In the genomic region with DNA sequence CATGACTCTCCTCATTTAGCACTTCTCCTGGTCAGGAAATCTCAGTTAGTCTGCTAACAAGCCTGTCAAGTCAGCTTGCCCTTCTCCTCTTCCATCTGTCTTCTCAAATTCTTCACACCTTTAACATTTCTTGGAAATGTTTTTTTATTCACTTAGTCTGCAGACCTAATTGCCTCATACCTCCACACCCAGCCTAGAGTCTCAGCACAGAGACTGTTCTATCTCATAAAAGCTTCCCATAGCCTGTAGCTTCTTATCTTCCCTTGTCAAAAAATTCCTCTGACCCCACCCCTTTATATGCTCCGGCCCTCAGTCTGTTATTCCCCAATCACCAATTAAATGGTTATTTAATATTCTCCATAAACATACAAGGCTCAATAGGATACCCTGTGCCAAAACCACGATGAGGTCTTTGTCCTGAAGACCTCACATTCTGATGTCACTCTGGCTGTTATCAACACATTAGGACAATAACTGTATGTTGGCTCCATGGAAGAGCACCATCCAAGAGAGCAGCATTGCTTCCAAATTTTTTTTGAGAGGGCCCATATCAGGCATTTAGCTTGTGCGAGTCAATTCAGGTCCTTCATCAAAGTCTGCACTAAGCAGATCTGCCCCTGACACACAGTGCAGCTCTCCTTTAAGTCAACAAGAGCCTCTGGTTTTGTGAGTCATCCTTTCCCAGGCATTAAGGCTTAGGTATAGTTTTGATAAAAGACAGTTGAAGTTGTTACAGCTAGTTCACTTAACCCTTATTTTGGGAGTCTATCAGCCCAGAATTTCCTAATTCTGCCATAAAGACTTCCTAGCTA, we compare ENCODE assay signal across 23 cellular contexts.
DNase-seq lines count a peak whose midpoint lies in the region; ATAC-seq, FAIRE-seq and TF ChIP-seq lines count a peak whose summit lies in the region.
"Had no signal": no experiment of that assay in that cellular context is flagged by ENCODE, and none has a peak within 500 bp of the region (broad histone marks: within the 10 kb centered on the region; RNA-seq: fewer than 3 reads in every experiment).

No MANE protein-coding gene starts in this region.

- no peak for TF ChIP-seq RAD21 in K562 (CRISPR knock-in tag; conservative IDR thresholded peaks at IDR 0.05 in 1 of 2, IDR thresholded peaks at IDR 0.05 in 1 of 2)

- CTCF ChIA-PET in K562 (lab: Yijun Ruan, JAX; ENCODE audit: low intra/inter-chr PET ratio) = no interaction called here

- in situ Hi-C loops in K562 (cut with MboI) = no loop called here

- H3K4me3 ChIP-seq in K562 (no peak overlapping the region), fibroblast of villous mesenchyme (ENCODE audit: low read depth, low read length) (no peak overlapping the region)
- H3K4me3 ChIP-seq: gastroesophageal sphincter, neural progenitor cell, uterus had no signal

- H2AFZ ChIP-seq in K562 (ENCODE audit: low read depth, low read length) = no peak overlapping the region
- H2AFZ ChIP-seq: neural progenitor cell had no signal

- POLR2A ChIA-PET in K562 (lab: Yijun Ruan, JAX) = interaction anchor here (0.7 to 1.5 kb wide), 3 partner anchors 9 to 102 kb away, joined by 3 read pairs; no protein-coding TSS in a partner anchor

- intact Hi-C loops in Right ventricle myocardium inferior (cut with DNase I) = no loop called here
- intact Hi-C loops in cardiac septum (cut with DNase I) = no loop called here
- intact Hi-C loops in K562 (cut with micrococcal nuclease) = no loop called here

- no peaks in the 10 kb centered on the region for H3K79me2 ChIP-seq in K562 (ENCODE audit: control insufficient read depth, insufficient read depth, low read length)

- BruUV-seq in K562 (replicated peaks; lab: Mats Ljungman, UMichigan) = no TSS peak

- no peak for FAIRE-seq in K562 (lab: Jason Lieb, UNC)
- FAIRE-seq in urothelium cell line (lab: Jason Lieb, UNC) = no peak
- FAIRE-seq: D721Med, GM12892 had no signal

- H3K4me2 ChIP-seq in K562 (ENCODE audit: insufficient read depth, low read length) = no peak overlapping the region
- H3K4me2 ChIP-seq: neural progenitor cell had no signal

- no peaks in the 10 kb centered on the region for H3K9me1 ChIP-seq in K562 (ENCODE audit: control insufficient read depth, insufficient read depth, low read length)

- no peak overlapping the region for H3K27ac ChIP-seq in K562 (ENCODE audit: extremely low read depth, low read depth, low read length)
- H3K27ac ChIP-seq: gastroesophageal sphincter, neural progenitor cell, uterus had no signal

- H3K9ac ChIP-seq in K562 (ENCODE audit: insufficient read depth in 1 of 2, low read depth in 2 of 2, low read length in 2 of 2) = no peak overlapping the region
- H3K9ac ChIP-seq: neural progenitor cell had no signal

- H3K9me3 ChIP-seq in K562 (replicated peaks; ENCODE audit: control insufficient read depth, insufficient read depth, low read depth, low read length) = no peaks in the 10 kb centered on the region
- H3K9me3 ChIP-seq: gastroesophageal sphincter, uterus had no signal

- ATAC-seq in Right ventricle myocardium inferior (peak; percentile 39), K562 (peak; percentile 58; the same call in 2 of the 3 replicates), HG03521 (IDR thresholded peaks at IDR 0.05; ENCODE audit: unreplicated experiment) (no peak), GM21737 (IDR thresholded peaks at IDR 0.05; ENCODE audit: unreplicated experiment) (no peak)
- ATAC-seq: gastroesophageal sphincter had no signal

- TF ChIP-seq CTCF in K562 (IDR thresholded peaks at IDR 0.05 in 2 of 3, conservative IDR thresholded peaks at IDR 0.05 in 1 of 3; ENCODE audit: insufficient read depth in 2 of 3, low read depth in 1 of 3, low read length in 3 of 3) (no peak), fibroblast of villous mesenchyme (IDR thresholded peaks at IDR 0.05; ENCODE audit: insufficient read depth, low read depth, low read length) (no peak)

- peaks cover 0 to 2% of the 10 kb centered on the region in 2 experiments; a peak in 1 of 5 replicates for H3K4me1 ChIP-seq in K562 (replicated peaks in 1 of 2; ENCODE audit: control insufficient read depth in 2 of 2, insufficient read depth in 2 of 2, low read length in 2 of 2)
- H3K4me1 ChIP-seq: gastroesophageal sphincter, neural progenitor cell, uterus had no signal

- WGBS in K562 (ENCODE audit: insufficient coverage, low coverage, missing lambda C conversion rate) = 2% methylated on average over 3 of the region's 3 CpGs

- no peaks in the 10 kb centered on the region for H3K36me3 ChIP-seq in K562 (ENCODE audit: control insufficient read depth, insufficient read depth, low read length)
- H3K36me3 ChIP-seq: gastroesophageal sphincter, neural progenitor cell, uterus had no signal

- no peaks in the 10 kb centered on the region for H4K20me1 ChIP-seq in K562 (replicated peaks; ENCODE audit: control insufficient read depth, insufficient read depth, low read length)

- no peak for TF ChIP-seq POLR2A in K562 (conservative IDR thresholded peaks at IDR 0.05)

- no peaks in the 10 kb centered on the region; a peak in 1 of 5 replicates for H3K27me3 ChIP-seq in K562 (ENCODE audit: control insufficient read depth in 2 of 2, insufficient read depth in 2 of 2, low read length in 2 of 2)
- H3K27me3 ChIP-seq: gastroesophageal sphincter, neural progenitor cell, uterus had no signal

- no peak for TF ChIP-seq EP300 in K562 (IDR thresholded peaks at IDR 0.05; ENCODE audit: low read length)

- DNase-seq in Right ventricle myocardium inferior (ENCODE audit: missing footprints) (no peak), cardiac septum (ENCODE audit: low spot score) (no peak), K562 (ENCODE audit: extremely low read depth in 1 of 4, low spot score in 3 of 4) (peak in 2 of 4 experiments; percentile 13 to 27), fibroblast of villous mesenchyme (ENCODE audit: low read depth) (peak; percentile 62), urothelium cell line (ENCODE audit: low spot score) (peak; percentile 6), amniotic stem cell (lab: John Stamatoyannopoulos, UW) (no peak)
- DNase-seq: 8988T; activated CD4-positive, alpha-beta T cell treated with anti-CD3 and anti-CD28 coated beads for 4 hours; activated effector memory CD4-positive, alpha-beta T cell treated with anti-CD3 and anti-CD28 coated beads, Interleukin-2, amount 50 U/mL, for 16 hours; amygdala; endodermal cell; KG1; NCI-H1092 treated with DMSO at 0.1 percent for 48 hours; NCI-H2107; NCI-H524; SW 1271; uterus had no signal

TF ChIP-seq in K562, 482 proteins besides CTCF, POLR2A, EP300 and RAD21 (continues in another document):
- TF ChIP-seq SMARCB1 (IDR thresholded peaks at IDR 0.05; ENCODE audit: insufficient read length, low read depth) = no peak
- TF ChIP-seq ZNF175 (CRISPR knock-in tag; IDR thresholded peaks at IDR 0.05; ENCODE audit: low read depth) = no peak
- no peak for TF ChIP-seq PYGO2 (tag; IDR thresholded peaks at IDR 0.05)
- no peak for TF ChIP-seq MXI1 (IDR thresholded peaks at IDR 0.05; ENCODE audit: low read depth, low read length)
- no peak for TF ChIP-seq PHB2 (IDR thresholded peaks at IDR 0.05; ENCODE audit: low read depth)
- TF ChIP-seq, protein P1, sequence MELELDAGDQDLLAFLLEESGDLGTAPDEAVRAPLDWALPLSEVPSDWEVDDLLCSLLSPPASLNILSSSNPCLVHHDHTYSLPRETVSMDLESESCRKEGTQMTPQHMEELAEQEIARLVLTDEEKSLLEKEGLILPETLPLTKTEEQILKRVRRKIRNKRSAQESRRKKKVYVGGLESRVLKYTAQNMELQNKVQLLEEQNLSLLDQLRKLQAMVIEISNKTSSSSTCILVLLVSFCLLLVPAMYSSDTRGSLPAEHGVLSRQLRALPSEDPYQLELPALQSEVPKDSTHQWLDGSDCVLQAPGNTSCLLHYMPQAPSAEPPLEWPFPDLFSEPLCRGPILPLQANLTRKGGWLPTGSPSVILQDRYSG (tag; conservative IDR thresholded peaks at IDR 0.05; ENCODE audit: low read depth) = no peak
- no peak for TF ChIP-seq XRCC5 (IDR thresholded peaks at IDR 0.05; ENCODE audit: low read depth, low read length)
- TF ChIP-seq MYNN (IDR thresholded peaks at IDR 0.05) = no peak
- no peak for TF ChIP-seq MYNN (CRISPR knock-in tag; IDR thresholded peaks at IDR 0.05)
- no peak for TF ChIP-seq BRD9 (IDR thresholded peaks at IDR 0.05; ENCODE audit: low read depth, partially characterized antibody)
- TF ChIP-seq ARID1B (IDR thresholded peaks at IDR 0.05) = peak; percentile 40; the same call in 1 of the 2 replicates

Comparison
In these comparisons a context has a peak if more than half of its experiments do, and no peak if none do; other contexts are left out.
1. ATAC-seq: peak in Right ventricle myocardium inferior (single experiment) and K562 (single experiment); none in HG03521 (single experiment) and GM21737 (single experiment).
2. DNase-seq: peak in fibroblast of villous mesenchyme (single experiment) and urothelium cell line (single experiment); none in Right ventricle myocardium inferior (single experiment), cardiac septum (single experiment) and amniotic stem cell (single experiment).